8 cellular contexts compared by ENCODE assay signal in genomic region chr2:112623913-112624777, GRCh38. TPM values are rescaled to one million over a fixed set of nuclear protein-coding genes. Genes with fewer than 3 reads are reported as not detected.
DNase-seq lines count a peak whose midpoint lies in the region; ATAC-seq and TF ChIP-seq lines count a peak whose summit lies in the region.

No MANE protein-coding gene starts in this region.

- TF ChIP-seq POLR2A in ovary (IDR thresholded peaks at IDR 0.05) = no peak

- WGBS in ovary, 3 donors = 79 to 83% (median 81%) methylated on average over 11 of the region's 11 CpGs

- H3K27ac Mint-ChIP-seq in naive thymus-derived CD4-positive, alpha-beta T cell = peak overlapping the region; percentile 12 to 95 (median 51)

- DNase-seq in Daoy (ENCODE audit: low read depth) (peak; percentile 96), T-helper 9 cell (peak; percentile 49), astrocyte of the hippocampus (ENCODE audit: low read depth, low spot score) (peak; percentile 20), ovary (no peak), NCI-H2196 (lab: John Stamatoyannopoulos, UW; ENCODE audit: unreplicated experiment) (no peak)
- DNase-seq in naive thymus-derived CD4-positive, alpha-beta T cell = peak in 3 of 9 donors; percentile 16 to 66 (median 66)

- CTCF ChIA-PET in naive thymus-derived CD4-positive, alpha-beta T cell (lab: Charles Lee) = interaction anchor here (1.0 to 12.5 kb wide), 6 partner anchors 20 to 103 kb away, joined by 3 to 183 read pairs (median 27); partner anchors contain the start of gene SLC20A1

- peak; percentile 51 for ATAC-seq in HG02623 (IDR thresholded peaks at IDR 0.05; ENCODE audit: unreplicated experiment)
- ATAC-seq in naive thymus-derived CD4-positive, alpha-beta T cell = peak; percentile 81
- ATAC-seq in HG02938 (IDR thresholded peaks at IDR 0.05; ENCODE audit: unreplicated experiment) = no peak

- H3K27me3 ChIP-seq in naive thymus-derived CD4-positive, alpha-beta T cell (ENCODE audit: control insufficient read depth in 2 of 2, insufficient read depth in 2 of 2, low read length in 2 of 2) = no peaks in the 10 kb centered on the region
- no peaks in the 10 kb centered on the region for H3K27me3 ChIP-seq in ovary

- POLR2A ChIA-PET in naive thymus-derived CD4-positive, alpha-beta T cell (lab: Charles Lee) = interaction anchor here (0.5 to 15.0 kb wide), 5 partner anchors 12 to 579 kb away, joined by 3 to 418 read pairs (median 5); partner anchors contain the start of genes CHCHD5 and SLC20A1

- no peaks in the 10 kb centered on the region for H3K27me3 Mint-ChIP-seq in naive thymus-derived CD4-positive, alpha-beta T cell

- no peak overlapping the region for H3K4me3 ChIP-seq in naive thymus-derived CD4-positive, alpha-beta T cell (ENCODE audit: low read length)
- H3K4me3 ChIP-seq in ovary = no peak overlapping the region

- no peak for TF ChIP-seq EP300 in ovary (IDR thresholded peaks at IDR 0.05)

- no peaks in the 10 kb centered on the region for H3K9me3 Mint-ChIP-seq in naive thymus-derived CD4-positive, alpha-beta T cell

- H3K4me3 Mint-ChIP-seq in naive thymus-derived CD4-positive, alpha-beta T cell = peak overlapping the region in 7 of 10 donors; percentile 6 to 74 (median 39)

- H3K36me3 ChIP-seq in naive thymus-derived CD4-positive, alpha-beta T cell (ENCODE audit: control insufficient read depth in 2 of 3, insufficient read depth in 3 of 3, low read length in 3 of 3) = no peaks in the 10 kb centered on the region
- no peaks in the 10 kb centered on the region for H3K36me3 ChIP-seq in ovary

- no peak for TF ChIP-seq CTCF in ovary (IDR thresholded peaks at IDR 0.05)

- intact Hi-C loops in naive thymus-derived CD4-positive, alpha-beta T cell (cut with micrococcal nuclease) = loop anchor here in 1 of 2 donors (1.0 kb wide), 2 partner anchors 24 to 40 kb away; partner anchors contain the start of gene CHCHD5
- intact Hi-C loops in ovary (cut with DNase I) = loop anchor here in 1 of 4 donors (10.0 kb wide), 1 partner anchor 101 kb away; the partner anchor contains the start of gene NT5DC4

- H3K36me3 Mint-ChIP-seq in naive thymus-derived CD4-positive, alpha-beta T cell = peaks cover 0 to 3% (median 0%) of the 10 kb centered on the region in 5 donors

- no peak overlapping the region for H3K27ac ChIP-seq in naive thymus-derived CD4-positive, alpha-beta T cell (ENCODE audit: low read depth, low read length)
- H3K27ac ChIP-seq in ovary = no peak overlapping the region

- H3K4me1 Mint-ChIP-seq in naive thymus-derived CD4-positive, alpha-beta T cell = peaks cover 19 to 71% (median 30%) of the 10 kb centered on the region in 7 donors

- H3K4me1 ChIP-seq in naive thymus-derived CD4-positive, alpha-beta T cell (ENCODE audit: control insufficient read depth in 2 of 2, insufficient read depth in 2 of 2, low read length in 2 of 2) = peaks cover 30 to 45% of the 10 kb centered on the region in 2 donors
- H3K4me1 ChIP-seq in ovary (ENCODE audit: insufficient read depth) = no peaks in the 10 kb centered on the region

- H3K9me3 ChIP-seq in naive thymus-derived CD4-positive, alpha-beta T cell (ENCODE audit: control insufficient read depth in 2 of 3, low read length in 3 of 3) = no peaks in the 10 kb centered on the region
- no peaks in the 10 kb centered on the region for H3K9me3 ChIP-seq in ovary

RNA-seq across cellular contexts. Expression of gene SLC20A1, which starts 21.6 kb away (rescaled TPM):
- 58.4 and 71.2 TPM in 2 replicates for total RNA-seq in Daoy (2014; rRNA removed; shearing (Covaris generic))
- total RNA-seq in naive thymus-derived CD4-positive, alpha-beta T cell = 100 to 1,000 TPM in 3 of 5 experiments, 10 to 100 TPM in 2; 94.4 to 164 (median 120) TPM
- polyA plus RNA-seq in naive thymus-derived CD4-positive, alpha-beta T cell = 10 to 100 TPM; 32.8 to 39.3 TPM
- 10 to 100 TPM; 13.1 to 49.9 (median 19.9) TPM for total RNA-seq in ovary
- 10 to 100 TPM in 1 of 2 donors, 1 to 10 TPM in 1; 8.2 to 21.8 TPM for polyA plus RNA-seq in ovary

RNA-seq across cellular contexts. Expression of gene CHCHD5, which starts 39.7 kb away (rescaled TPM):
- 18.9 and 26.2 TPM in 2 replicates for total RNA-seq in Daoy (2014; rRNA removed; shearing (Covaris generic))
- total RNA-seq in naive thymus-derived CD4-positive, alpha-beta T cell = 10 to 100 TPM; 17.4 to 31.9 (median 21.1) TPM
- 10 to 100 TPM; 35.3 to 67.3 TPM for polyA plus RNA-seq in naive thymus-derived CD4-positive, alpha-beta T cell
- 10 to 100 TPM; 14.2 to 28.6 (median 22.2) TPM for total RNA-seq in ovary
- polyA plus RNA-seq in ovary = 10 to 100 TPM in 1 of 2 donors, 1 to 10 TPM in 1; 1.7 to 26.0 TPM

Comparison
In these comparisons a context has a peak if more than half of its experiments do, and no peak if none do; other contexts are left out.
1. DNase-seq: peak in Daoy (single experiment), T-helper 9 cell (single experiment) and astrocyte of the hippocampus (single experiment); none in ovary (0 of 5) and NCI-H2196 (single experiment).